15 cellular contexts compared by ENCODE assay signal in genomic region chr15:45794304-45794703, GRCh38.
DNase-seq lines count a peak whose midpoint lies in the region; ATAC-seq, FAIRE-seq and TF ChIP-seq lines count a peak whose summit lies in the region.
"Had no signal": no experiment of that assay in that cellular context is flagged by ENCODE, and none has a peak within 500 bp of the region (broad histone marks: within the 10 kb centered on the region; RNA-seq: fewer than 3 reads in every experiment).

No MANE protein-coding gene starts in this region.

- peak overlapping the region; percentile 67 for H3K4me2 ChIP-seq in HepG2 (ENCODE audit: low read depth, low read length)
- H3K4me2 ChIP-seq: BLaER1 had no signal

- H3K36me3 ChIP-seq in HepG2 (replicated peaks in 1 of 2; ENCODE audit: control insufficient read depth in 1 of 2, insufficient read depth in 2 of 2, low read length in 2 of 2) (no peaks in the 10 kb centered on the region), right lobe of liver (no peaks in the 10 kb centered on the region), prostate gland (no peaks in the 10 kb centered on the region)
- H3K36me3 ChIP-seq: BLaER1, MG63 had no signal

- CTCF ChIA-PET in HepG2 (lab: Yijun Ruan, JAX; ENCODE audit: low intra/inter-chr PET ratio, low total read pairs): no interaction called here

- intact Hi-C loops in HepG2 (cut with micrococcal nuclease; ENCODE audit: unreplicated experiment): no loop called here
- intact Hi-C loops in right lobe of liver (cut with DNase I): no loop called here
- intact Hi-C loops in prostate gland (cut with DNase I): loop anchor here (10.0 kb wide), 2 partner anchors 80 to 90 kb away; no protein-coding TSS in a partner anchor

- no peak for TF ChIP-seq POLR2A in HepG2 (IDR thresholded peaks at IDR 0.05; ENCODE audit: insufficient read depth in 1 of 2, low read depth in 2 of 2, low read length in 2 of 2)
- TF ChIP-seq POLR2A in right lobe of liver (IDR thresholded peaks at IDR 0.05): no peak
- TF ChIP-seq POLR2A in prostate gland (IDR thresholded peaks at IDR 0.05): no peak

- H3K27ac ChIP-seq in HepG2 (ENCODE audit: extremely low read length, insufficient read depth, low read length): no peak overlapping the region
- no peak overlapping the region for H3K27ac ChIP-seq in right lobe of liver
- no peak overlapping the region for H3K27ac ChIP-seq in prostate gland
- H3K27ac ChIP-seq: BLaER1 had no signal

- FAIRE-seq in HepG2 (lab: Jason Lieb, UNC): no peak

- no peak for ATAC-seq in HepG2
- no peak for ATAC-seq in right lobe of liver
- peak; percentile 43 for ATAC-seq in GM21423 (IDR thresholded peaks at IDR 0.05; ENCODE audit: unreplicated experiment)
- ATAC-seq in HG03354 (IDR thresholded peaks at IDR 0.05; ENCODE audit: poor library complexity, severe bottlenecking, unreplicated experiment): peak; percentile 37
- ATAC-seq: CD8-positive, alpha-beta T cell had no signal

- no peaks in the 10 kb centered on the region for H3K27me3 ChIP-seq in HepG2 (ENCODE audit: control insufficient read depth in 1 of 2, insufficient read depth in 2 of 2, low read length in 2 of 2)
- H3K27me3 ChIP-seq in right lobe of liver: no peaks in the 10 kb centered on the region
- H3K27me3 ChIP-seq in prostate gland (replicated peaks; ENCODE audit: insufficient read depth): no peaks in the 10 kb centered on the region
- H3K27me3 ChIP-seq: BLaER1 had no signal

- H2AFZ ChIP-seq in HepG2 (ENCODE audit: low read length): no peak overlapping the region

- in situ Hi-C loops in HepG2 (cut with HindIII; ENCODE audit: extremely low pct_ligation_motif_present, low pct_unique_long_range_greater_than_20kb): no loop called here

- no peaks in the 10 kb centered on the region for H3K79me2 ChIP-seq in HepG2 (ENCODE audit: insufficient read depth, low read length)

- TF ChIP-seq EP300 in HepG2 (IDR thresholded peaks at IDR 0.05; ENCODE audit: low read depth in 2 of 2, low read length in 2 of 2): no peak
- no peak for TF ChIP-seq EP300 in HepG2 (CRISPR knock-in tag; IDR thresholded peaks at IDR 0.05; ENCODE audit: borderline replicate concordance)

- DNase-seq in HepG2 (ENCODE audit: low spot score) (no peak), right lobe of liver (no peak), NCI-H1105 treated with DMSO at 0.1 percent for 48 hours (lab: John Stamatoyannopoulos, UW) (no peak), NCI-H2029 treated with DMSO at 0.1 percent for 48 hours (lab: John Stamatoyannopoulos, UW) (no peak), prostate gland (ENCODE audit: low spot score) (no peak), NCI-H187 (lab: John Stamatoyannopoulos, UW) (no peak)
- DNase-seq: CD8-positive, alpha-beta T cell; HFFc6; MG63; OCI-M1; RPMI8226; T-helper 2 cell had no signal

- H4K20me1 ChIP-seq in HepG2 (ENCODE audit: insufficient read depth, low read length): no peaks in the 10 kb centered on the region
- H4K20me1 ChIP-seq: BLaER1 had no signal

- BruUV-seq in HepG2 (replicated peaks; lab: Mats Ljungman, UMichigan): no TSS peak

- H3K9me3 ChIP-seq in HepG2 (ENCODE audit: low read length): no peaks in the 10 kb centered on the region
- no peaks in the 10 kb centered on the region for H3K9me3 ChIP-seq in right lobe of liver
- H3K9me3 ChIP-seq in prostate gland: no peaks in the 10 kb centered on the region
- H3K9me3 ChIP-seq: BLaER1, MG63 had no signal

- POLR2A ChIA-PET in HepG2 (lab: Yijun Ruan, JAX): no interaction called here

- no peak for TF ChIP-seq CTCF in HepG2 (CRISPR knock-in tag; IDR thresholded peaks at IDR 0.05)
- TF ChIP-seq CTCF in right lobe of liver (IDR thresholded peaks at IDR 0.05): no peak
- no peak for TF ChIP-seq CTCF in prostate gland (IDR thresholded peaks at IDR 0.05)

- TF ChIP-seq RAD21 in HepG2 (CRISPR knock-in tag; IDR thresholded peaks at IDR 0.05): no peak

- H3K4me1 ChIP-seq in HepG2 (ENCODE audit: insufficient read depth, low read length) (peaks cover 35% of the 10 kb centered on the region), right lobe of liver (peaks cover 0 to 10% (median 4%) of the 10 kb centered on the region in 4 donors), prostate gland (replicated peaks) (no peaks in the 10 kb centered on the region)

- no peak overlapping the region for H3K9ac ChIP-seq in HepG2 (ENCODE audit: insufficient read depth, low read depth, low read length)
- H3K9ac ChIP-seq: BLaER1 had no signal

- peak overlapping the region in 1 of 3 experiments; percentile 32; a peak in 1 of 6 replicates for H3K4me3 ChIP-seq in HepG2 (replicated peaks in 1 of 3; ENCODE audit: insufficient read depth in 1 of 3, low read depth in 2 of 3, low read length in 3 of 3)
- H3K4me3 ChIP-seq in right lobe of liver: no peak overlapping the region
- no peak overlapping the region for H3K4me3 ChIP-seq in prostate gland
- H3K4me3 ChIP-seq: BLaER1, MG63 had no signal

TF ChIP-seq in HepG2, 621 proteins besides CTCF, POLR2A, EP300 and RAD21:
- TF ChIP-seq ZBTB46 (CRISPR knock-in tag; IDR thresholded peaks at IDR 0.05; ENCODE audit: borderline replicate concordance) (no peak), JDP2 (CRISPR knock-in tag; IDR thresholded peaks at IDR 0.05; ENCODE audit: borderline replicate concordance) (no peak), ZNF570 (CRISPR knock-in tag; IDR thresholded peaks at IDR 0.05; ENCODE audit: borderline replicate concordance) (no peak), ZNF276 (CRISPR knock-in tag; IDR thresholded peaks at IDR 0.05; ENCODE audit: low read depth) (no peak), SNAPC2 (CRISPR knock-in tag; IDR thresholded peaks at IDR 0.05) (no peak), BHLHE40 (IDR thresholded peaks at IDR 0.05; ENCODE audit: low read length) (no peak), MBD4 (IDR thresholded peaks at IDR 0.05; ENCODE audit: borderline replicate concordance, low read length) (no peak)

Comparison
In these comparisons a context has a peak if more than half of its experiments do, and no peak if none do; other contexts are left out.
1. ATAC-seq: peak in GM21423 (single experiment) and HG03354 (single experiment); none in HepG2 (single experiment) and right lobe of liver (0 of 4).